In genomic region chr1:36207339-36207738, GRCh38 we compare ENCODE assay signal across 1 cellular context.
TF ChIP-seq lines count a peak whose summit lies in the region.

No MANE protein-coding gene starts in this region.

TF ChIP-seq in SK-N-SH, 30 proteins besides CTCF, POLR2A, EP300 and RAD21 (continued from another document):
- TF ChIP-seq REST (IDR thresholded peaks at IDR 0.05; ENCODE audit: low read depth, low read length) (no peak), FOXJ3 (CRISPR knock-in tag; IDR thresholded peaks at IDR 0.05) (no peak)
